ENCODE assay signal across 12 cellular contexts in genomic region chr6:165573671-165574070, GRCh38.
DNase-seq lines count a peak whose midpoint lies in the region; ATAC-seq and TF ChIP-seq lines count a peak whose summit lies in the region.
"Had no signal": no experiment of that assay in that cellular context is flagged by ENCODE, and none has a peak within 500 bp of the region (broad histone marks: within the 10 kb centered on the region; RNA-seq: fewer than 3 reads in every experiment).

No MANE protein-coding gene starts in this region.

- no peak for ATAC-seq in HG03460 (IDR thresholded peaks at IDR 0.05; ENCODE audit: unreplicated experiment)

- H3K27me3 ChIP-seq in MG63 (no peaks in the 10 kb centered on the region), spleen (replicated peaks in 1 of 7) (no peaks in the 10 kb centered on the region)
- H3K27me3 ChIP-seq: Peyer's patch had no signal

- WGBS in spleen, 5 donors: 45 to 71% (median 55%) methylated on average over 5 of the region's 5 CpGs

- TF ChIP-seq POLR2A in spleen (IDR thresholded peaks at IDR 0.05): no peak

- no peak overlapping the region for H3K4me3 ChIP-seq in MG63
- H3K4me3 ChIP-seq in spleen: no peak overlapping the region
- H3K4me3 ChIP-seq: Peyer's patch had no signal

- intact Hi-C loops in spleen (cut with DNase I; ENCODE audit: low total_unique reads): no loop called here

- no peaks in the 10 kb centered on the region for H3K9me3 ChIP-seq in MG63
- peaks cover 0 to 11% (median 0%) of the 10 kb centered on the region in 8 donors for H3K9me3 ChIP-seq in spleen
- H3K9me3 ChIP-seq: Peyer's patch had no signal

- H3K36me3 ChIP-seq in MG63 (no peaks in the 10 kb centered on the region), spleen (no peaks in the 10 kb centered on the region)
- H3K36me3 ChIP-seq: Peyer's patch had no signal

- DNase-seq in MG63: peak; percentile 53
- DNase-seq in cerebellum (ENCODE audit: low spot score): peak; percentile 24
- peak; percentile 52 for DNase-seq in left kidney (ENCODE audit: low read depth, low spot score)
- no peak for DNase-seq in spleen
- no peak for DNase-seq in GM10266 (ENCODE audit: extremely low spot score)
- no peak for DNase-seq in GOT3 (lab: John Stamatoyannopoulos, UW)
- DNase-seq in activated CD8-positive, alpha-beta memory T cell treated with anti-CD3 and anti-CD28 coated beads, Interleukin-2, amount 50 U/mL, for 4 hours: no peak
- DNase-seq: activated CD4-positive, alpha-beta T cell treated with anti-CD3 and anti-CD28 coated beads, Interleukin-2, amount 10 ng/mL, durations not matched to agents 24 days and 14 days; DMS 273 treated with DMSO at 0.1 percent for 48 hours; stimulated activated CD4-positive, alpha-beta T cell treated with anti-CD3 and anti-CD28 coated beads, Interleukin-2, amount 100 ng/mL, for 24 hours had no signal

- peaks cover 0 to 14% (median 5%) of the 10 kb centered on the region in 6 donors for H3K4me1 ChIP-seq in spleen
- H3K4me1 ChIP-seq: Peyer's patch had no signal

- peak overlapping the region in 7 of 8 donors; percentile 5 to 65 (median 45) for H3K27ac ChIP-seq in spleen

- no peak for TF ChIP-seq CTCF in spleen (IDR thresholded peaks at IDR 0.05 in 8 of 11, conservative IDR thresholded peaks at IDR 0.05 in 3 of 11)
- TF ChIP-seq CTCF in GM10266 (IDR thresholded peaks at IDR 0.05; ENCODE audit: control insufficient read depth, insufficient read depth, low read depth, missing control alignments): no peak

Comparison
In these comparisons a context has a peak if more than half of its experiments do, and no peak if none do; other contexts are left out.
1. DNase-seq: peak in MG63 (single experiment), cerebellum (single experiment) and left kidney (single experiment); none in spleen (single experiment), GM10266 (single experiment), GOT3 (single experiment) and activated CD8-positive, alpha-beta memory T cell treated with anti-CD3 and anti-CD28 coated beads, Interleukin-2, amount 50 U/mL, for 4 hours (single experiment).